Comparison of ENCODE assay signal across 13 cellular contexts in the genomic region with DNA sequence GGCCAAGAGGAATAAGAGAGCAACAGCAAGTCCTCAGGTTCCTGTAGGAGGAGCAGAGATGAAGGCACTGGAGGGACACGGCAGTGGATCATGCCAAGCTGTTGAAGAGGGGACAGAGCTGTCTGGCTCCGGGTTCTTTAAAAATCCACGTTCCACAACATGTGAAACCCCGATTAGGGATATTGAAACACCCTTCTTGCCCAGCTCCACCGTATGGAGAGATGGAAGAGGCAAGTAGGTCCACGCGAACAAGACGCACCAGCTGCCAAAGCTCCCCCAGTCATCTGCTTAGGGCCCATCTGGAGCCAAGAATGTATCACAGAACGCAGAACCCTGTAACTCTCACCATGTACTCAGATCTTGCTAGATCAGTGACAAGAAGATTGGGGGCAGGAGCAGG. TPM values are rescaled to one million over a fixed set of nuclear protein-coding genes. Genes with fewer than 3 reads are reported as not detected.
DNase-seq lines count a peak whose midpoint lies in the region; TF ChIP-seq lines count a peak whose summit lies in the region.
"Had no signal": no experiment of that assay in that cellular context is flagged by ENCODE, and none has a peak within 500 bp of the region (broad histone marks: within the 10 kb centered on the region; RNA-seq: fewer than 3 reads in every experiment).

No MANE protein-coding gene starts in this region.

- peak overlapping the region; percentile 31 to 78 (median 55) for H3K4me3 Mint-ChIP-seq in nephron
- H3K4me3 Mint-ChIP-seq in activated T-helper 2 cell treated with anti-CD3 and anti-CD28 coated beads, Interferon-gamma antibody, Interleukin-2, Interleukin-4, amounts not matched to agents 10 μg/mL and 5 μg/mL and 100 μg/mL, durations not matched to agents 14 hours and 24 hours and 36 hours (ENCODE audit: low read depth) = no peak overlapping the region
- H3K4me3 Mint-ChIP-seq: activated naive CD8-positive, alpha-beta T cell had no signal

- H3K36me3 ChIP-seq in transverse colon = no peaks in the 10 kb centered on the region

- in situ Hi-C loops in transverse colon (cut with MboI; ENCODE audit: low pct_ligation_motif_present in 1 of 4, low pct_unique_long_range_greater_than_20kb in 1 of 4, low sequenced_read_pairs in 3 of 4) = no loop called here

- H3K27ac ChIP-seq in caudate nucleus (ENCODE audit: low read depth, low read length) = peak overlapping the region; percentile 85
- H3K27ac ChIP-seq in transverse colon = peak overlapping the region in 3 of 4 donors; percentile 17 to 90 (median 85)

- 64% methylated on average over 9 of the region's 9 CpGs; no CpG with 5 or more reads in 1 of the 2 donors for WGBS in transverse colon (ENCODE audit: low coverage in 1 of 2), 2 donors

- no peak for TF ChIP-seq POLR2A in transverse colon (IDR thresholded peaks at IDR 0.05)

- H3K9me3 ChIP-seq in transverse colon = no peaks in the 10 kb centered on the region

- H3K4me3 ChIP-seq in transverse colon = no peak overlapping the region

- no peaks in the 10 kb centered on the region for H3K9me3 Mint-ChIP-seq in nephron
- H3K9me3 Mint-ChIP-seq in activated T-helper 2 cell treated with anti-CD3 and anti-CD28 coated beads, Interferon-gamma antibody, Interleukin-2, Interleukin-4, amounts not matched to agents 10 μg/mL and 5 μg/mL and 100 μg/mL, durations not matched to agents 14 hours and 24 hours and 36 hours = no peaks in the 10 kb centered on the region

- intact Hi-C loops in transverse colon (cut with DNase I; ENCODE audit: low total_unique reads) = no loop called here
- intact Hi-C loops in activated T-helper 2 cell treated with anti-CD3 and anti-CD28 coated beads, Interferon-gamma antibody, Interleukin-2, Interleukin-4, amounts not matched to agents 10 μg/mL and 5 μg/mL and 100 μg/mL, durations not matched to agents 14 hours and 24 hours and 36 hours (cut with micrococcal nuclease) = no loop called here

- H3K27me3 ChIP-seq in transverse colon = no peaks in the 10 kb centered on the region

- peaks cover 80% of the 10 kb centered on the region for H3K4me1 Mint-ChIP-seq in nephron
- peaks cover 30% of the 10 kb centered on the region for H3K4me1 Mint-ChIP-seq in activated T-helper 2 cell treated with anti-CD3 and anti-CD28 coated beads, Interferon-gamma antibody, Interleukin-2, Interleukin-4, amounts not matched to agents 10 μg/mL and 5 μg/mL and 100 μg/mL, durations not matched to agents 14 hours and 24 hours and 36 hours (ENCODE audit: low read depth)

- H3K27me3 Mint-ChIP-seq in nephron (ENCODE audit: low read depth) = peaks cover 4% of the 10 kb centered on the region
- peaks cover 18% of the 10 kb centered on the region for H3K27me3 Mint-ChIP-seq in activated T-helper 2 cell treated with anti-CD3 and anti-CD28 coated beads, Interferon-gamma antibody, Interleukin-2, Interleukin-4, amounts not matched to agents 10 μg/mL and 5 μg/mL and 100 μg/mL, durations not matched to agents 14 hours and 24 hours and 36 hours (ENCODE audit: low read depth)

- peaks cover 5 to 47% (median 30%) of the 10 kb centered on the region in 4 donors for H3K4me1 ChIP-seq in transverse colon

- no peak for TF ChIP-seq CTCF in nephron (IDR thresholded peaks at IDR 0.05; ENCODE audit: unreplicated experiment in 3 of 3)
- no peak for TF ChIP-seq CTCF in transverse colon (IDR thresholded peaks at IDR 0.05)

- no peak for TF ChIP-seq EP300 in transverse colon (IDR thresholded peaks at IDR 0.05; ENCODE audit: low read depth)

- peak; percentile 14 to 59 for DNase-seq in NCI-H524 (lab: John Stamatoyannopoulos, UW)
- DNase-seq in NCI-H524 treated with DMSO at 0.1 percent for 48 hours (lab: John Stamatoyannopoulos, UW) = no peak
- DNase-seq in caudate nucleus (lab: John Stamatoyannopoulos, UW) = peak in 7 of 61 donors; percentile 18 to 33 (median 22)
- no peak for DNase-seq in transverse colon
- DNase-seq in activated T-helper 2 cell treated with anti-CD3 and anti-CD28 coated beads, Interferon-gamma antibody, Interleukin-2, Interleukin-4, amounts not matched to agents 10 μg/mL and 5 μg/mL and 100 μg/mL, durations not matched to agents 14 hours and 24 hours and 36 hours (ENCODE audit: low spot score) = no peak
- DNase-seq in NCI-H748 treated with DMSO at 0.1 percent for 48 hours (lab: John Stamatoyannopoulos, UW) = no peak
- DNase-seq in HK-2 (ENCODE audit: unreplicated experiment) = no peak
- DNase-seq: 8988T, COR-L47, kidney, NCI-H1436 had no signal

- H3K27ac Mint-ChIP-seq in nephron = peak overlapping the region; percentile 21 to 83 (median 58)
- H3K27ac Mint-ChIP-seq in activated T-helper 2 cell treated with anti-CD3 and anti-CD28 coated beads, Interferon-gamma antibody, Interleukin-2, Interleukin-4, amounts not matched to agents 10 μg/mL and 5 μg/mL and 100 μg/mL, durations not matched to agents 14 hours and 24 hours and 36 hours = no peak overlapping the region
- H3K27ac Mint-ChIP-seq: activated naive CD8-positive, alpha-beta T cell had no signal

- H3K36me3 Mint-ChIP-seq in nephron (ENCODE audit: low read depth) = peaks cover 34% of the 10 kb centered on the region
- H3K36me3 Mint-ChIP-seq in activated T-helper 2 cell treated with anti-CD3 and anti-CD28 coated beads, Interferon-gamma antibody, Interleukin-2, Interleukin-4, amounts not matched to agents 10 μg/mL and 5 μg/mL and 100 μg/mL, durations not matched to agents 14 hours and 24 hours and 36 hours (ENCODE audit: low read depth) = no peaks in the 10 kb centered on the region

RNA-seq across cellular contexts. Expression of a gene that starts 3.9 kb away (rescaled TPM):
- 10 to 100 TPM; 10.8 to 26.7 (median 18.2) TPM for total RNA-seq in transverse colon
- total RNA-seq in activated T-helper 2 cell treated with anti-CD3 and anti-CD28 coated beads, Interferon-gamma antibody, Interleukin-2, Interleukin-4, amounts not matched to agents 10 μg/mL and 5 μg/mL and 100 μg/mL, durations not matched to agents 14 hours and 24 hours and 36 hours = 8.9 and 9.1 TPM in 2 replicates

Comparison
In these comparisons a context has a peak if more than half of its experiments do, and no peak if none do; other contexts are left out.
1. DNase-seq: peak in NCI-H524 (2 of 2); none in NCI-H524 treated with DMSO at 0.1 percent for 48 hours (single experiment), transverse colon (single experiment), activated T-helper 2 cell treated with anti-CD3 and anti-CD28 coated beads, Interferon-gamma antibody, Interleukin-2, Interleukin-4, amounts not matched to agents 10 μg/mL and 5 μg/mL and 100 μg/mL, durations not matched to agents 14 hours and 24 hours and 36 hours (single experiment), NCI-H748 treated with DMSO at 0.1 percent for 48 hours (single experiment) and HK-2 (single experiment).